In the genomic region with DNA sequence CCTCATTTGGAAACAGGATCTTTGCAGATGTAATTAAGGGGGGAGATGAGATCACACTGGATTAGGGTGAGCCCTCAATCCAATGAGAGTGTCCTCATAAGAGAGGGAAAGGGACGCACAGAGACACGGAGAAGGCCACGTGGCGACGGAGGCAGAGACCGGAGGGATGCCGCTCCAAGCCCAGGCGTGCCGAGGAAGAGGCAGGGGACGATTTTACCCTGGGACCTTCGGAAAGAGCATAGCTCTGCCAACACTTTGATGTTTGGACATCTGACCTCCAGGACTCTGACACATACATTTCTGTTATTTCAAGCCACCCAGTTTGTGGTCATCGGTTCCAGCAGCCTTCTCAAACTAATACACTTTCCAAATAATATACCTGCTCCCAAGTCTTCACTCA, we compare ENCODE assay signal across 16 cellular contexts.
A peak's percentile ranks its signal among the peaks of the same experiment; 100 is the strongest.
DNase-seq lines count a peak whose midpoint lies in the region; ATAC-seq and TF ChIP-seq lines count a peak whose summit lies in the region.
"Had no signal": no experiment of that assay in that cellular context is flagged by ENCODE, and none has a peak within 500 bp of the region (broad histone marks: within the 10 kb centered on the region; RNA-seq: fewer than 3 reads in every experiment).

No MANE protein-coding gene starts in this region.

- TF ChIP-seq POLR2A in vagina (IDR thresholded peaks at IDR 0.05), result no peak

- peak overlapping the region; percentile 57 for H3K4me2 ChIP-seq in osteoblast (ENCODE audit: insufficient read depth, low read length)
- H3K4me2 ChIP-seq: KMS-11 had no signal

- WGBS in heart right ventricle, 2 donors, result 93 to 97% methylated on average over 12 of the region's 12 CpGs

- H3K4me1 Mint-ChIP-seq in dendritic cell treated with granulocyte-macrophage colony-stimulating factor and Interleukin-4, amounts not matched to agents 40 ng/mL and 50 ng/mL, for 4 days (ENCODE audit: low read depth), result peaks cover 41% of the 10 kb centered on the region

- H3K4me1 ChIP-seq in heart right ventricle (peaks cover 7 to 47% (median 23%) of the 10 kb centered on the region in 9 donors), osteoblast (ENCODE audit: insufficient read depth, low read length) (peaks cover 23% of the 10 kb centered on the region), vagina (peaks cover 25% of the 10 kb centered on the region)

- H3K27me3 ChIP-seq in heart right ventricle, result no peaks in the 10 kb centered on the region
- peaks cover 12% of the 10 kb centered on the region for H3K27me3 ChIP-seq in osteoblast (ENCODE audit: insufficient read depth, low read length)
- no peaks in the 10 kb centered on the region for H3K27me3 ChIP-seq in vagina

- no peak overlapping the region for H3K4me3 ChIP-seq in heart right ventricle
- no peak overlapping the region for H3K4me3 ChIP-seq in osteoblast (ENCODE audit: insufficient read depth, low read length)
- H3K4me3 ChIP-seq in vagina, result no peak overlapping the region

- H3K27ac ChIP-seq in heart right ventricle (peak overlapping the region in 8 of 10 donors; percentile 59 to 90 (median 84)), osteoblast (ENCODE audit: low read depth, low read length) (no peak overlapping the region), vagina (peak overlapping the region; percentile 67)
- H3K27ac ChIP-seq: KMS-11 had no signal

- peaks cover 0 to 3% (median 0%) of the 10 kb centered on the region in 11 donors for H3K9me3 ChIP-seq in heart right ventricle
- no peaks in the 10 kb centered on the region for H3K9me3 ChIP-seq in osteoblast (ENCODE audit: low read depth, low read length)
- H3K9me3 ChIP-seq in vagina, result no peaks in the 10 kb centered on the region

- no peak overlapping the region for H3K4me3 Mint-ChIP-seq in dendritic cell treated with granulocyte-macrophage colony-stimulating factor and Interleukin-4, amounts not matched to agents 40 ng/mL and 50 ng/mL, for 4 days
- H3K4me3 Mint-ChIP-seq: CD4-positive, CD25-positive, alpha-beta regulatory T cell had no signal

- no peaks in the 10 kb centered on the region for H3K79me2 ChIP-seq in osteoblast (ENCODE audit: insufficient read depth, low read length)

- intact Hi-C loops in heart right ventricle (cut with DNase I) (no loop called here), Right ventricle myocardium superior (cut with DNase I) (loop anchor here (10.0 kb wide), 1 partner anchor 546 kb away; no protein-coding TSS in a partner anchor), vagina (cut with DNase I) (loop anchor here (5.0 to 10.0 kb wide), 2 partner anchors 86 to 279 kb away; a partner anchor contains a TSS)
- intact Hi-C loops in dendritic cell treated with granulocyte-macrophage colony-stimulating factor and Interleukin-4, amounts not matched to agents 40 ng/mL and 50 ng/mL, for 4 days (cut with micrococcal nuclease), result no loop called here

- no peak for TF ChIP-seq CTCF in heart right ventricle (IDR thresholded peaks at IDR 0.05)
- TF ChIP-seq CTCF in osteoblast (IDR thresholded peaks at IDR 0.05; ENCODE audit: extremely low read depth, low read depth, low read length), result no peak
- TF ChIP-seq CTCF in vagina (IDR thresholded peaks at IDR 0.05), result no peak

- no peaks in the 10 kb centered on the region for H4K20me1 ChIP-seq in osteoblast (ENCODE audit: insufficient read depth, low read length)

- no peak for DNase-seq in heart right ventricle
- DNase-seq in Right ventricle myocardium superior, result no peak
- DNase-seq in osteoblast (ENCODE audit: insufficient read length, low spot score, missing footprints), result no peak
- DNase-seq in vagina (ENCODE audit: extremely low spot score in 2 of 2), result no peak
- no peak for DNase-seq in activated CD8-positive, alpha-beta memory T cell treated with anti-CD3 and anti-CD28 coated beads, Interleukin-2, amount 50 U/mL, for 4 hours
- DNase-seq: activated CD4-positive, alpha-beta T cell treated with anti-CD3 and anti-CD28 coated beads, Interleukin-2, amount 50 U/mL, for 48 hours; CD4-positive, CD25-positive, alpha-beta regulatory T cell; DMS79 treated with DMSO at 0.1 percent for 48 hours; NCI-H1092 treated with DMSO at 0.1 percent for 48 hours; NCI-H774; stimulated activated CD4-positive, alpha-beta T cell treated with anti-CD3 and anti-CD28 coated beads, Interleukin-4, amount 100 ng/mL, for 4 hours; SW 1271 had no signal

- no peaks in the 10 kb centered on the region for H3K9me3 Mint-ChIP-seq in dendritic cell treated with granulocyte-macrophage colony-stimulating factor and Interleukin-4, amounts not matched to agents 40 ng/mL and 50 ng/mL, for 4 days

- ATAC-seq in heart right ventricle, result no peak
- ATAC-seq in Right ventricle myocardium superior (ENCODE audit: poor library complexity), result no peak
- no peak for ATAC-seq in GM18870 (IDR thresholded peaks at IDR 0.05; ENCODE audit: unreplicated experiment)
- no peak for ATAC-seq in GM21529 (IDR thresholded peaks at IDR 0.05; ENCODE audit: unreplicated experiment)

- H3K36me3 ChIP-seq in heart right ventricle (no peaks in the 10 kb centered on the region), osteoblast (ENCODE audit: insufficient read depth, low read length) (no peaks in the 10 kb centered on the region), vagina (no peaks in the 10 kb centered on the region)

- H2AFZ ChIP-seq in osteoblast (ENCODE audit: low read length), result no peak overlapping the region

- H3K36me3 Mint-ChIP-seq in dendritic cell treated with granulocyte-macrophage colony-stimulating factor and Interleukin-4, amounts not matched to agents 40 ng/mL and 50 ng/mL, for 4 days (ENCODE audit: low read depth), result no peaks in the 10 kb centered on the region
- H3K36me3 Mint-ChIP-seq: CD4-positive, CD25-positive, alpha-beta regulatory T cell had no signal

- H3K27ac Mint-ChIP-seq in dendritic cell treated with granulocyte-macrophage colony-stimulating factor and Interleukin-4, amounts not matched to agents 40 ng/mL and 50 ng/mL, for 4 days, result peak overlapping the region; percentile 78

- peaks cover 4% of the 10 kb centered on the region for H3K27me3 Mint-ChIP-seq in dendritic cell treated with granulocyte-macrophage colony-stimulating factor and Interleukin-4, amounts not matched to agents 40 ng/mL and 50 ng/mL, for 4 days

Comparison
In these comparisons a context has a peak if more than half of its experiments do, and no peak if none do; other contexts are left out.
1. intact Hi-C loops: an anchor here in Right ventricle myocardium superior (10.0 kb wide) and vagina (5.0 to 10.0 kb wide); none called in heart right ventricle and dendritic cell treated with granulocyte-macrophage colony-stimulating factor and Interleukin-4, amounts not matched to agents 40 ng/mL and 50 ng/mL, for 4 days.